ENCODE assay signal across 22 cellular contexts in the genomic region with DNA sequence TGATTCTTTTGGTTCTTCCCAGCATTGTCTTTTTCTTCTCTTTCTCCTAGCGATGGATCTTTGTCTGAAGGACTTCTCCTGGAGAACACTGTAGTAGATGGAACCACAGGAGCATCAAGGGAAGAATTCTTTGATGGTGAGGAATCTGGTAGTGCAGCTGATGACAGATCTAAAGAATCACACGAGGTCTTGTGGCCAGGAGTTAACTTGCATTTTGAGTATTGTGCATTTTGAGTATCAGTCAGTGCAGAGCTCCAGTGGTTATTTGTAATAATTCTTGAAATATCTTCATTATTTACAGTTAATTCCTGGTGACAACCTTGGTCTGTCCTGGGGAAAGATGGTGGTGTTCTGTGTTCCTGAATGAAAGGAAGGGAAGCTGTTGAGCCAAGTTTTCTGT.
"Had no signal": no experiment of that assay in that cellular context is flagged by ENCODE, and none has a peak within 500 bp of the region (broad histone marks: within the 10 kb centered on the region; RNA-seq: fewer than 3 reads in every experiment).

No MANE protein-coding gene starts in this region.

- H3K4me3 ChIP-seq: MG63 had no signal

- H3K9me3 ChIP-seq: MG63, SK-N-SH had no signal

- H3K36me3 ChIP-seq: MG63 had no signal

- H3K27ac ChIP-seq: RWPE1 had no signal

- H3K27me3 ChIP-seq: MG63 had no signal

- H3K9ac ChIP-seq: SK-N-SH had no signal

- H3K4me2 ChIP-seq: SK-N-SH had no signal

- ATAC-seq: Panc1, PC-3 had no signal

- DNase-seq: Karpas-422, KG1, MG63, NCI-H1092, NCI-H1105 treated with DMSO at 0.1 percent for 48 hours, NCI-H1417 treated with DMSO at 0.1 percent for 48 hours, NCI-H146, NCI-H1694 treated with DMSO at 0.1 percent for 48 hours, NCI-H1930, NCI-H2081 treated with DMSO at 0.1 percent for 48 hours, NCI-H2171, NCI-H226, NCI-H446, NCI-H510A, NCI-H524 treated with DMSO at 0.1 percent for 48 hours, NCI-H69, NCI-H774, PC-3, SHP77, SK-N-SH had no signal
